Comparison of ENCODE assay signal across 1 cellular context in the genomic region with DNA sequence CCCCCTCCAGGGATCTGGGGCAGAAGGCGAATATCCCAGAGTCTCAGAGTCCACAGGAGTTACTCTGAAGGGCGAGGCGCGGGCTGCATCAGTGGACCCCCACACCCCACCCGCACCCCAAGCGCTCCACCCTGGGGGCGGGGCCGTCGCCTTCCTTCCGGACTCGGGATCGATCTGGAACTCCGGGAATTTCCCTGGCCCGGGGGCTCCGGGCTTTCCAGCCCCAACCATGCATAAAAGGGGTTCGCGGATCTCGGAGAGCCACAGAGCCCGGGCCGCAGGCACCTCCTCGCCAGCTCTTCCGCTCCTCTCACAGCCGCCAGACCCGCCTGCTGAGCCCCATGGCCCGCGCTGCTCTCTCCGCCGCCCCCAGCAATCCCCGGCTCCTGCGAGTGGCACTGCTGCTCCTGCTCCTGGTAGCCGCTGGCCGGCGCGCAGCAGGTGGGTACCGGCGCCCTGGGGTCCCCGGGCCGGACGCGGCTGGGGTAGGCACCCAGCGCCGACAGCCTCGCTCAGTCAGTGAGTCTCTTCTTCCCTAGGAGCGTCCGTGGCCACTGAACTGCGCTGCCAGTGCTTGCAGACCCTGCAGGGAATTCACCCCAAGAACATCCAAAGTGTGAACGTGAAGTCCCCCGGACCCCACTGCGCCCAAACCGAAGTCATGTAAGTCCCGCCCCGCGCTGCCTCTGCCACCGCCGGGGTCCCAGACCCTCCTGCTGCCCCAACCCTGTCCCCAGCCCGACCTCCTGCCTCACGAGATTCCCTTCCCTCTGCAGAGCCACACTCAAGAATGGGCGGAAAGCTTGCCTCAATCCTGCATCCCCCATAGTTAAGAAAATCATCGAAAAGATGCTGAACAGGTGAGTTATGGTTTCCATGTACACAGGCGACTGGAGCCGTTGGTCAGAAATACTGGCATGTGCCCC.
TF ChIP-seq lines count a peak whose summit lies in the region.

CXCL1 (plus strand) TSS at position 264 of the 926 bp plus-strand sequence; CDS start at position 342, 78 bp downstream.

TF ChIP-seq in HEK293, 187 proteins besides CTCF, POLR2A, EP300 and RAD21 (continued from another document):
- TF ChIP-seq KLF16 (tag by site-specific recombination; IDR thresholded peaks at IDR 0.05): no peak
- peak; percentile 78 for TF ChIP-seq ZBTB20 (tag by site-specific recombination; IDR thresholded peaks at IDR 0.05)
- TF ChIP-seq, protein P1, sequence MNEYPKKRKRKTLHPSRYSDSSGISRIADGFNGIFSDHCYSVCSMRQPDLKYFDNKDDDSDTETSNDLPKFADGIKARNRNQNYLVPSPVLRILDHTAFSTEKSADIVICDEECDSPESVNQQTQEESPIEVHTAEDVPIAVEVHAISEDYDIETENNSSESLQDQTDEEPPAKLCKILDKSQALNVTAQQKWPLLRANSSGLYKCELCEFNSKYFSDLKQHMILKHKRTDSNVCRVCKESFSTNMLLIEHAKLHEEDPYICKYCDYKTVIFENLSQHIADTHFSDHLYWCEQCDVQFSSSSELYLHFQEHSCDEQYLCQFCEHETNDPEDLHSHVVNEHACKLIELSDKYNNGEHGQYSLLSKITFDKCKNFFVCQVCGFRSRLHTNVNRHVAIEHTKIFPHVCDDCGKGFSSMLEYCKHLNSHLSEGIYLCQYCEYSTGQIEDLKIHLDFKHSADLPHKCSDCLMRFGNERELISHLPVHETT (tag by site-specific recombination; IDR thresholded peaks at IDR 0.05): no peak
- no peak for TF ChIP-seq ZNF169 (tag by site-specific recombination; IDR thresholded peaks at IDR 0.05)
- TF ChIP-seq, protein P2, sequence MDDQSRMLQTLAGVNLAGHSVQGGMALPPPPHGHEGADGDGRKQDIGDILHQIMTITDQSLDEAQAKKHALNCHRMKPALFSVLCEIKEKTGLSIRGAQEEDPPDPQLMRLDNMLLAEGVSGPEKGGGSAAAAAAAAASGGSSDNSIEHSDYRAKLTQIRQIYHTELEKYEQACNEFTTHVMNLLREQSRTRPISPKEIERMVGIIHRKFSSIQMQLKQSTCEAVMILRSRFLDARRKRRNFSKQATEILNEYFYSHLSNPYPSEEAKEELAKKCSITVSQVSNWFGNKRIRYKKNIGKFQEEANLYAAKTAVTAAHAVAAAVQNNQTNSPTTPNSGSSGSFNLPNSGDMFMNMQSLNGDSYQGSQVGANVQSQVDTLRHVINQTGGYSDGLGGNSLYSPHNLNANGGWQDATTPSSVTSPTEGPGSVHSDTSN (CRISPR knock-in tag; IDR thresholded peaks at IDR 0.05): no peak
- TF ChIP-seq ZNF175 (tag by site-specific recombination; IDR thresholded peaks at IDR 0.05): no peak
- peak; percentile 58 for TF ChIP-seq SP3 (tag by site-specific recombination; IDR thresholded peaks at IDR 0.05)
- TF ChIP-seq ZNF585B (tag by site-specific recombination; IDR thresholded peaks at IDR 0.05): no peak
- peak; percentile 38 for TF ChIP-seq ZIC2 (tag by site-specific recombination; IDR thresholded peaks at IDR 0.05)
- peak; percentile 62; the same call in 1 of the 2 replicates for TF ChIP-seq ZNF341 (tag by site-specific recombination; IDR thresholded peaks at IDR 0.05; ENCODE audit: low read depth)
- TF ChIP-seq, protein P3, sequence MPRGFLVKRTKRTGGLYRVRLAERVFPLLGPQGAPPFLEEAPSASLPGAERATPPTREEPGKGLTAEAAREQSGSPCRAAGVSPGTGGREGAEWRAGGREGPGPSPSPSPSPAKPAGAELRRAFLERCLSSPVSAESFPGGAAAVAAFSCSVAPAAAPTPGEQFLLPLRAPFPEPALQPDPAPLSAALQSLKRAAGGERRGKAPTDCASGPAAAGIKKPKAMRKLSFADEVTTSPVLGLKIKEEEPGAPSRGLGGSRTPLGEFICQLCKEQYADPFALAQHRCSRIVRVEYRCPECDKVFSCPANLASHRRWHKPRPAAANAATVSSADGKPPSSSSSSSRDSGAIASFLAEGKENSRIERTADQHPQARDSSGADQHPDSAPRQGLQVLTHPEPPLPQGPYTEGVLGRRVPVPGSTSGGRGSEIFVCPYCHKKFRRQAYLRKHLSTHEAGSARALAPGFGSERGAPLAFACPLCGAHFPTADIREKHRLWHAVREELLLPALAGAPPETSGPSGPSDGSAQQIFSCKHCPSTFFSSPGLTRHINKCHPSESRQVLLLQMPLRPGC (tag by site-specific recombination; IDR thresholded peaks at IDR 0.05): no peak
- peak; percentile 72 for TF ChIP-seq SCRT2 (tag by site-specific recombination; IDR thresholded peaks at IDR 0.05)
- TF ChIP-seq ZNF292 (tag by site-specific recombination; IDR thresholded peaks at IDR 0.05; ENCODE audit: borderline replicate concordance, low read depth): no peak
- TF ChIP-seq ZNF394 (tag by site-specific recombination; IDR thresholded peaks at IDR 0.05; ENCODE audit: borderline replicate concordance): peak; percentile 38; the same call in 1 of the 2 replicates
- peak; percentile 88 for TF ChIP-seq ZNF335 (tag by site-specific recombination; conservative IDR thresholded peaks at IDR 0.05)
- TF ChIP-seq, protein P4, sequence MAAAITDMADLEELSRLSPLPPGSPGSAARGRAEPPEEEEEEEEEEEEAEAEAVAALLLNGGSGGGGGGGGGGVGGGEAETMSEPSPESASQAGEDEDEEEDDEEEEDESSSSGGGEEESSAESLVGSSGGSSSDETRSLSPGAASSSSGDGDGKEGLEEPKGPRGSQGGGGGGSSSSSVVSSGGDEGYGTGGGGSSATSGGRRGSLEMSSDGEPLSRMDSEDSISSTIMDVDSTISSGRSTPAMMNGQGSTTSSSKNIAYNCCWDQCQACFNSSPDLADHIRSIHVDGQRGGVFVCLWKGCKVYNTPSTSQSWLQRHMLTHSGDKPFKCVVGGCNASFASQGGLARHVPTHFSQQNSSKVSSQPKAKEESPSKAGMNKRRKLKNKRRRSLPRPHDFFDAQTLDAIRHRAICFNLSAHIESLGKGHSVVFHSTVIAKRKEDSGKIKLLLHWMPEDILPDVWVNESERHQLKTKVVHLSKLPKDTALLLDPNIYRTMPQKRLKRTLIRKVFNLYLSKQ (tag by site-specific recombination; IDR thresholded peaks at IDR 0.05; ENCODE audit: borderline replicate concordance): no peak
- no peak for TF ChIP-seq ZNF596 (tag by site-specific recombination; IDR thresholded peaks at IDR 0.05)
- no peak for TF ChIP-seq ZNF600 (tag by site-specific recombination; IDR thresholded peaks at IDR 0.05)
- 0 out of 2 replicates have a peak, but pooled peaks have one; percentile 50 for TF ChIP-seq ZBTB10 (tag by site-specific recombination; IDR thresholded peaks at IDR 0.05)
- TF ChIP-seq GLIS2 (tag by site-specific recombination; IDR thresholded peaks at IDR 0.05): peak; percentile 78
- no peak for TF ChIP-seq ZBTB17 (tag by site-specific recombination; IDR thresholded peaks at IDR 0.05)
- no peak for TF ChIP-seq ZNF610 (tag by site-specific recombination; IDR thresholded peaks at IDR 0.05; ENCODE audit: borderline replicate concordance)
- TF ChIP-seq ZNF561 (tag by site-specific recombination; IDR thresholded peaks at IDR 0.05; ENCODE audit: borderline replicate concordance): no peak
- TF ChIP-seq ZNF311 (tag by site-specific recombination; IDR thresholded peaks at IDR 0.05; ENCODE audit: borderline replicate concordance): no peak
- TF ChIP-seq BCL11A (tag by site-specific recombination; IDR thresholded peaks at IDR 0.05; ENCODE audit: low read depth): no peak
- TF ChIP-seq, protein P5, sequence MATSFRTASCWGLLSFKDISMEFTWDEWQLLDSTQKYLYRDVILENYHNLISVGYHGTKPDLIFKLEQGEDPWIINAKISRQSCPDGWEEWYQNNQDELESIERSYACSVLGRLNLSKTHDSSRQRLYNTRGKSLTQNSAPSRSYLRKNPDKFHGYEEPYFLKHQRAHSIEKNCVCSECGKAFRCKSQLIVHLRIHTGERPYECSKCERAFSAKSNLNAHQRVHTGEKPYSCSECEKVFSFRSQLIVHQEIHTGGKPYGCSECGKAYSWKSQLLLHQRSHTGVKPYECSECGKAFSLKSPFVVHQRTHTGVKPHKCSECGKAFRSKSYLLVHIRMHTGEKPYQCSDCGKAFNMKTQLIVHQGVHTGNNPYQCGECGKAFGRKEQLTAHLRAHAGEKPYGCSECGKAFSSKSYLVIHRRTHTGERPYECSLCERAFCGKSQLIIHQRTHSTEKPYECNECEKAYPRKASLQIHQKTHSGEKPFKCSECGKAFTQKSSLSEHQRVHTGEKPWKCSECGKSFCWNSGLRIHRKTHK (tag by site-specific recombination; IDR thresholded peaks at IDR 0.05): no peak
- 0 out of 2 replicates have a peak, but pooled peaks have one; percentile 11 for TF ChIP-seq SP7 (tag by site-specific recombination; IDR thresholded peaks at IDR 0.05)
- peak; percentile 36 for TF ChIP-seq ZBTB26 (tag by site-specific recombination; optimal IDR thresholded peaks at IDR 0.05)
- TF ChIP-seq IKZF3 (tag by site-specific recombination; IDR thresholded peaks at IDR 0.05): peak; percentile 58
- no peak for TF ChIP-seq ZBTB7A (tag by site-specific recombination; IDR thresholded peaks at IDR 0.05; ENCODE audit: low read depth)
- no peak for TF ChIP-seq SCRT1 (tag by site-specific recombination; IDR thresholded peaks at IDR 0.05; ENCODE audit: borderline replicate concordance)
- TF ChIP-seq ZNF514 (tag by site-specific recombination; IDR thresholded peaks at IDR 0.05): no peak
- TF ChIP-seq ZNF266 (tag by site-specific recombination; IDR thresholded peaks at IDR 0.05; ENCODE audit: low read depth): no peak
- peak; percentile 79 for TF ChIP-seq ZNF423 (tag by site-specific recombination; IDR thresholded peaks at IDR 0.05)
- TF ChIP-seq KLF1 (tag by site-specific recombination; IDR thresholded peaks at IDR 0.05): peak; percentile 51
- TF ChIP-seq SALL2 (tag by site-specific recombination; IDR thresholded peaks at IDR 0.05; ENCODE audit: borderline replicate concordance): no peak
- TF ChIP-seq, protein P6, sequence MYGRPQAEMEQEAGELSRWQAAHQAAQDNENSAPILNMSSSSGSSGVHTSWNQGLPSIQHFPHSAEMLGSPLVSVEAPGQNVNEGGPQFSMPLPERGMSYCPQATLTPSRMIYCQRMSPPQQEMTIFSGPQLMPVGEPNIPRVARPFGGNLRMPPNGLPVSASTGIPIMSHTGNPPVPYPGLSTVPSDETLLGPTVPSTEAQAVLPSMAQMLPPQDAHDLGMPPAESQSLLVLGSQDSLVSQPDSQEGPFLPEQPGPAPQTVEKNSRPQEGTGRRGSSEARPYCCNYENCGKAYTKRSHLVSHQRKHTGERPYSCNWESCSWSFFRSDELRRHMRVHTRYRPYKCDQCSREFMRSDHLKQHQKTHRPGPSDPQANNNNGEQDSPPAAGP (tag by site-specific recombination; IDR thresholded peaks at IDR 0.05): no peak
